Comparison of ENCODE assay signal across 32 cellular contexts in the genomic region with DNA sequence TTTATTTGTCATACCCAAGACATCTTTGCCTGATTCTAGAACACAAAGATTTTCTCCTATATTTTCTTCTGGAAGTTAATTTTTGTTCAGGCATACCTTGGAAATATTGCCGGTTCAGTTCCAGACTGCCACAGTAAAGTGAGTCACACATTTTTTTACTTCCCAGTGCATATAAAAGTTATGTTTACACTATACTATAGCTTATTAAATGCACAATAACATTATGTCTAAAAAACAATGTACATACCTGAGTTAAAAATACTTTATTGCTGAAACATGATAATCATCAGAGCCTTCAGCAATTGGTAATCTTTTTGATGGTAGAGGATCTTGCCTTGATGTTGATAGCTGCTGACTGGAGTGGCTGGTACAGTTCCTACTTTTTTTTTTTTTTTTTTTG. TPM values are rescaled to one million over a fixed set of nuclear protein-coding genes. Genes with fewer than 3 reads are reported as not detected.
DNase-seq lines count a peak whose midpoint lies in the region; ATAC-seq, FAIRE-seq and TF ChIP-seq lines count a peak whose summit lies in the region.
"Had no signal": no experiment of that assay in that cellular context is flagged by ENCODE, and none has a peak within 500 bp of the region (broad histone marks: within the 10 kb centered on the region; RNA-seq: fewer than 3 reads in every experiment).

No MANE protein-coding gene starts in this region.

- dilution Hi-C loops in keratinocyte (cut with MboI; ENCODE audit: extremely low pct_ligation_motif_present, low sequenced_read_pairs) = no loop called here

- CTCF ChIA-PET in PC-3 (lab: Charles Lee) = no interaction called here

- H3K18ac ChIP-seq in trophoblast cell (ENCODE audit: low read length) = no peak overlapping the region

- TF ChIP-seq CTCF in PC-3 (conservative IDR thresholded peaks at IDR 0.05; ENCODE audit: low read depth, low read length) = no peak
- TF ChIP-seq CTCF in bronchial epithelial cell (IDR thresholded peaks at IDR 0.05; ENCODE audit: insufficient read depth, low read length, severe bottlenecking) = no peak
- TF ChIP-seq CTCF in keratinocyte (optimal IDR thresholded peaks at IDR 0.05 in 1 of 3, IDR thresholded peaks at IDR 0.05 in 1 of 3, conservative IDR thresholded peaks at IDR 0.05 in 1 of 3; ENCODE audit: extremely low read depth in 1 of 3, insufficient read depth in 2 of 3, low read length in 3 of 3) = no peak

- H3K9me3 ChIP-seq in PC-3 (ENCODE audit: low read length) = no peaks in the 10 kb centered on the region
- H3K9me3 ChIP-seq in keratinocyte (ENCODE audit: control insufficient read depth, low read depth, low read length) = no peaks in the 10 kb centered on the region
- peaks cover 3% of the 10 kb centered on the region for H3K9me3 ChIP-seq in trophoblast cell (ENCODE audit: insufficient read depth, low read depth, low read length)
- H3K9me3 ChIP-seq: BE2C, BLaER1 had no signal

- H3K27ac ChIP-seq in PC-3 (ENCODE audit: low read length) (no peak overlapping the region), keratinocyte (ENCODE audit: control insufficient read depth, insufficient read depth, low read length) (no peak overlapping the region), trophoblast cell (ENCODE audit: low read depth, low read length) (no peak overlapping the region)
- H3K27ac ChIP-seq: BLaER1 had no signal

- no peak overlapping the region for H3K4me3 ChIP-seq in PC-3 (ENCODE audit: low read length)
- no peak overlapping the region for H3K4me3 ChIP-seq in bronchial epithelial cell (ENCODE audit: low read depth, low read length)
- H3K4me3 ChIP-seq in keratinocyte (ENCODE audit: control insufficient read depth in 2 of 3, extremely low read depth in 1 of 3, insufficient read depth in 2 of 3, low read depth in 1 of 3, low read length in 3 of 3) = no peak overlapping the region
- H3K4me3 ChIP-seq in trophoblast cell (ENCODE audit: low read depth, low read length) = no peak overlapping the region
- H3K4me3 ChIP-seq: BLaER1, GM12878 had no signal

- FAIRE-seq in bronchial epithelial cell (lab: Jason Lieb, UNC) = no peak
- FAIRE-seq in keratinocyte (lab: Jason Lieb, UNC) = peak; percentile 32
- no peak for FAIRE-seq in RCC 7860 (lab: Jason Lieb, UNC)
- FAIRE-seq: A204.1, GM12878, GM12892, GM18507 had no signal

- H3K27me3 ChIP-seq in PC-3 (ENCODE audit: low read length) (peaks cover 6% of the 10 kb centered on the region; the same call in 1 of the 2 replicates), bronchial epithelial cell (ENCODE audit: control insufficient read depth, insufficient read depth, low read length) (no peaks in the 10 kb centered on the region), keratinocyte (ENCODE audit: control insufficient read depth, extremely low read depth, insufficient read depth, low read length) (no peaks in the 10 kb centered on the region), trophoblast cell (ENCODE audit: insufficient read depth, low read length) (no peaks in the 10 kb centered on the region)
- H3K27me3 ChIP-seq: BLaER1 had no signal

- no peak overlapping the region for H4K8ac ChIP-seq in trophoblast cell (ENCODE audit: low read depth, low read length)

- H3K36me3 ChIP-seq in PC-3 (ENCODE audit: low read depth, low read length) (no peaks in the 10 kb centered on the region), bronchial epithelial cell (ENCODE audit: control insufficient read depth, insufficient read depth, low read length) (no peaks in the 10 kb centered on the region), keratinocyte (ENCODE audit: control insufficient read depth in 2 of 2, extremely low read depth in 1 of 2, insufficient read depth in 2 of 2, low read length in 2 of 2) (no peaks in the 10 kb centered on the region), trophoblast cell (ENCODE audit: control insufficient read depth in 1 of 2, insufficient read depth in 2 of 2, low read length in 2 of 2) (no peaks in the 10 kb centered on the region)
- H3K36me3 ChIP-seq: BE2C, BLaER1 had no signal

- no CpG with 5 or more reads among the region's 1 CpG for WGBS in trophoblast cell (ENCODE audit: extremely low coverage, insufficient coverage, insufficient read length)

- H2AK5ac ChIP-seq in trophoblast cell (ENCODE audit: low read length) = no peak overlapping the region

- H4K20me1 ChIP-seq in PC-3 (ENCODE audit: low read length) (no peaks in the 10 kb centered on the region), keratinocyte (ENCODE audit: control insufficient read depth, extremely low read depth, insufficient read depth, low read length) (no peaks in the 10 kb centered on the region)
- H4K20me1 ChIP-seq: BLaER1 had no signal

- H3K9me2 ChIP-seq in PC-3 (replicated peaks; ENCODE audit: low read length) = no peaks in the 10 kb centered on the region

- no peak overlapping the region for H4K12ac ChIP-seq in trophoblast cell (ENCODE audit: low read depth, low read length)

- POLR2A ChIA-PET in PC-3 (lab: Charles Lee; ENCODE audit: unreplicated experiment) = interaction anchor here (0.6 kb wide), 1 partner anchor 30 kb away, joined by 3 read pairs; no protein-coding TSS in a partner anchor

- no peak overlapping the region for H3K14ac ChIP-seq in trophoblast cell (ENCODE audit: low read length)

- H3K4me2 ChIP-seq in PC-3 (ENCODE audit: low read length) (no peak overlapping the region), keratinocyte (ENCODE audit: control insufficient read depth, extremely low read depth, insufficient read depth, low read depth, low read length) (no peak overlapping the region), trophoblast cell (ENCODE audit: low read length) (no peak overlapping the region)
- H3K4me2 ChIP-seq: BLaER1 had no signal

- no peak overlapping the region for H2BK12ac ChIP-seq in trophoblast cell (ENCODE audit: low read length)

- no peak overlapping the region for H4K91ac ChIP-seq in trophoblast cell (ENCODE audit: low read depth, low read length)

- H2AFZ ChIP-seq in PC-3 (ENCODE audit: low read length) (no peak overlapping the region), keratinocyte (ENCODE audit: control insufficient read depth, low read length) (no peak overlapping the region), trophoblast cell (ENCODE audit: insufficient read depth, low read length, poor library complexity) (no peak overlapping the region)

- H2BK120ac ChIP-seq in trophoblast cell (ENCODE audit: insufficient read depth, low read length, poor library complexity) = no peak overlapping the region

- no peak overlapping the region for H2BK5ac ChIP-seq in trophoblast cell (ENCODE audit: low read depth, low read length, poor library complexity)

- H3K9ac ChIP-seq in PC-3 (ENCODE audit: low read length) (no peak overlapping the region), keratinocyte (ENCODE audit: control insufficient read depth, extremely low read depth, insufficient read depth, low read length) (no peak overlapping the region), trophoblast cell (ENCODE audit: low read length) (no peak overlapping the region)
- H3K9ac ChIP-seq: BLaER1 had no signal

- intact Hi-C loops in PC-3 (cut with micrococcal nuclease) = no loop called here

- BruUV-seq in PC-3 (replicated peaks; lab: Mats Ljungman, UMichigan) = no TSS peak

- no peak overlapping the region for H3K4ac ChIP-seq in trophoblast cell (ENCODE audit: low read depth, low read length)

- H3K79me1 ChIP-seq in trophoblast cell (ENCODE audit: low read length) = no peaks in the 10 kb centered on the region

- DNase-seq in LoVo (ENCODE audit: low spot score) = peak; percentile 11
- DNase-seq in PC-3 = peak; percentile 55
- peak; percentile 61 for DNase-seq in bronchial epithelial cell (ENCODE audit: low read depth)
- no peak for DNase-seq in keratinocyte (ENCODE audit: low read depth, low spot score)
- no peak for DNase-seq in trophoblast cell
- DNase-seq in RCC 7860 (ENCODE audit: low spot score) = no peak
- DNase-seq in activated CD4-positive, CD25-positive, alpha-beta regulatory T cell treated with anti-CD3 and anti-CD28 coated beads, Interleukin-2, amount 50 U/mL, for 72 hours = no peak
- DNase-seq: 8988T; ACHN; BE2C; C1 segment of cervical spinal cord; CD4-positive, alpha-beta memory T cell; CD4-positive, CD25-positive, alpha-beta regulatory T cell; CD8-positive, alpha-beta memory T cell; COR-L47; DMS 273 treated with DMSO at 0.1 percent for 48 hours; DMS153; DMS53; DMS79; DND-41; EL; GDM1 had no signal

- H3K4me1 ChIP-seq in PC-3 (ENCODE audit: insufficient read depth, low read length) (peaks cover 7% of the 10 kb centered on the region; the same call in 1 of the 2 replicates), keratinocyte (ENCODE audit: control insufficient read depth, extremely low read depth, insufficient read depth, low read length) (peaks cover 43% of the 10 kb centered on the region), trophoblast cell (ENCODE audit: control insufficient read depth in 1 of 2, insufficient read depth in 2 of 2, low read length in 2 of 2) (no peaks in the 10 kb centered on the region)
- H3K4me1 ChIP-seq: BE2C had no signal

- H3K79me2 ChIP-seq in PC-3 (ENCODE audit: low read length) (no peaks in the 10 kb centered on the region), keratinocyte (ENCODE audit: control insufficient read depth, insufficient read depth, low read length) (no peaks in the 10 kb centered on the region), trophoblast cell (ENCODE audit: control insufficient read depth, insufficient read depth, low read length, poor library complexity) (no peaks in the 10 kb centered on the region)

- no peaks in the 10 kb centered on the region for H3K9me1 ChIP-seq in keratinocyte (ENCODE audit: control insufficient read depth, extremely low read depth, insufficient read depth, low read length)

- no peak overlapping the region for H3K23ac ChIP-seq in trophoblast cell (ENCODE audit: low read length)

- H3F3A ChIP-seq in PC-3 (ENCODE audit: low read length, unreplicated experiment) = no peaks in the 10 kb centered on the region

- peak; percentile 48 for ATAC-seq in PC-3
- ATAC-seq: GM12878 had no signal

RNA-seq across cellular contexts. Expression of gene SMCP, which starts 10.0 kb away (rescaled TPM):
- total RNA-seq in PC-3 (2014; rRNA removed) = not detected in 2 replicates
- not detected in 2 replicates for total RNA-seq in bronchial epithelial cell
- 0.08 to 0.53 TPM in 2 of 3 replicates, not detected in the other for polyA plus RNA-seq in keratinocyte
- polyA plus RNA-seq in keratinocyte (2011; ENCODE audit: low read depth) = not detected
- polyA plus RNA-seq in keratinocyte (2011; cell fraction: cytosol; rRNA removed) = 0.39 TPM in 1 of 2 replicates, not detected in the other
- polyA plus RNA-seq in keratinocyte (2011; cell fraction: nucleus; rRNA removed) = not detected in 2 replicates
- polyA plus RNA-seq in keratinocyte (2012; ENCODE audit: low replicate concordance) = not detected in 2 replicates
- polyA minus RNA-seq in keratinocyte = not detected in 3 replicates
- not detected for polyA minus RNA-seq in keratinocyte (2011; cell fraction: cytosol; rRNA and poly(A)+ RNA removed)
- not detected in 2 replicates for polyA minus RNA-seq in keratinocyte (2011; cell fraction: nucleus; rRNA and poly(A)+ RNA removed)
- not detected in 2 replicates for polyA plus RNA-seq in trophoblast cell (2013)
- total RNA-seq: A673; CD4-positive, alpha-beta memory T cell; CD4-positive, CD25-positive, alpha-beta regulatory T cell; CD8-positive, alpha-beta memory T cell; Daoy; G401; GM12878 had no signal
- polyA plus RNA-seq: AG04450; CD14-positive monocyte; CD4-positive, alpha-beta memory T cell; CD4-positive, CD25-positive, alpha-beta regulatory T cell; CD8-positive, alpha-beta memory T cell had no signal

RNA-seq across cellular contexts. Expression of gene IVL, which starts 20.2 kb away (rescaled TPM):
- 0.55 and 1.0 TPM in 2 replicates for total RNA-seq in PC-3 (2014; rRNA removed)
- 1.6 and 14.6 TPM in 2 replicates for total RNA-seq in bronchial epithelial cell
- polyA plus RNA-seq in keratinocyte = 61.1 to 231 TPM (median 89.2 TPM) in 3 replicates
- 859 TPM for polyA plus RNA-seq in keratinocyte (2011; ENCODE audit: low read depth)
- 80.8 and 93.6 TPM in 2 replicates for polyA plus RNA-seq in keratinocyte (2011; cell fraction: cytosol; rRNA removed)
- polyA plus RNA-seq in keratinocyte (2011; cell fraction: nucleus; rRNA removed) = 168 and 195 TPM in 2 replicates
- polyA plus RNA-seq in keratinocyte (2012; ENCODE audit: low replicate concordance) = 60.7 and 434 TPM in 2 replicates
- polyA minus RNA-seq in keratinocyte = 29.0 to 64.7 TPM (median 34.8 TPM) in 3 replicates
- 53.3 TPM for polyA minus RNA-seq in keratinocyte (2011; cell fraction: cytosol; rRNA and poly(A)+ RNA removed)
- polyA minus RNA-seq in keratinocyte (2011; cell fraction: nucleus; rRNA and poly(A)+ RNA removed) = 47.8 and 54.5 TPM in 2 replicates
- polyA plus RNA-seq in trophoblast cell (2013) = 1.3 and 1.5 TPM in 2 replicates
- total RNA-seq: A673; CD4-positive, alpha-beta memory T cell; CD4-positive, CD25-positive, alpha-beta regulatory T cell; CD8-positive, alpha-beta memory T cell; G401 had no signal
- polyA plus RNA-seq: AG04450; CD14-positive monocyte; CD4-positive, alpha-beta memory T cell; CD4-positive, CD25-positive, alpha-beta regulatory T cell; CD8-positive, alpha-beta memory T cell had no signal

RNA-seq across cellular contexts. Expression of gene LCE7A, which starts 28.3 kb away (rescaled TPM):
- total RNA-seq in PC-3 (2014; rRNA removed) (not detected in 2 replicates), bronchial epithelial cell (not detected in 2 replicates)
- polyA plus RNA-seq in keratinocyte = not detected in 3 replicates
- polyA plus RNA-seq in keratinocyte (2011; ENCODE audit: low read depth) = not detected
- not detected in 2 replicates for polyA plus RNA-seq in keratinocyte (2011; cell fraction: cytosol; rRNA removed)
- polyA plus RNA-seq in keratinocyte (2011; cell fraction: nucleus; rRNA removed) = not detected in 2 replicates
- not detected in 2 replicates for polyA plus RNA-seq in keratinocyte (2012; ENCODE audit: low replicate concordance)
- not detected in 3 replicates for polyA minus RNA-seq in keratinocyte
- not detected for polyA minus RNA-seq in keratinocyte (2011; cell fraction: cytosol; rRNA and poly(A)+ RNA removed)
- polyA minus RNA-seq in keratinocyte (2011; cell fraction: nucleus; rRNA and poly(A)+ RNA removed) = not detected in 2 replicates
- not detected in 2 replicates for polyA plus RNA-seq in trophoblast cell (2013)
- total RNA-seq: A673; CD4-positive, alpha-beta memory T cell; CD4-positive, CD25-positive, alpha-beta regulatory T cell; CD8-positive, alpha-beta memory T cell; Daoy; G401; GM12878 had no signal
- polyA plus RNA-seq: AG04450; CD14-positive monocyte; CD4-positive, alpha-beta memory T cell; CD4-positive, CD25-positive, alpha-beta regulatory T cell; CD8-positive, alpha-beta memory T cell; GM12878 had no signal

RNA-seq across cellular contexts. Expression of gene LCE6A, which starts 45.5 kb away (rescaled TPM):
- total RNA-seq in PC-3 (2014; rRNA removed) (not detected in 2 replicates), bronchial epithelial cell (not detected in 2 replicates)
- polyA plus RNA-seq in keratinocyte = 0.32 to 1.2 TPM (median 0.60 TPM) in 3 replicates
- polyA plus RNA-seq in keratinocyte (2011; ENCODE audit: low read depth) = 41.7 TPM
- 1.1 and 2.2 TPM in 2 replicates for polyA plus RNA-seq in keratinocyte (2011; cell fraction: cytosol; rRNA removed)
- polyA plus RNA-seq in keratinocyte (2011; cell fraction: nucleus; rRNA removed) = 0.71 and 2.1 TPM in 2 replicates
- polyA plus RNA-seq in keratinocyte (2012; ENCODE audit: low replicate concordance) = 1.2 and 216 TPM in 2 replicates
- polyA minus RNA-seq in keratinocyte = 2.6 TPM in 1 of 3 replicates, not detected in the others
- not detected for polyA minus RNA-seq in keratinocyte (2011; cell fraction: cytosol; rRNA and poly(A)+ RNA removed)
- 1.2 TPM in 1 of 2 replicates, not detected in the other for polyA minus RNA-seq in keratinocyte (2011; cell fraction: nucleus; rRNA and poly(A)+ RNA removed)
- not detected in 2 replicates for polyA plus RNA-seq in trophoblast cell (2013)
- total RNA-seq: A673; CD4-positive, alpha-beta memory T cell; CD4-positive, CD25-positive, alpha-beta regulatory T cell; CD8-positive, alpha-beta memory T cell; Daoy; G401 had no signal
- polyA plus RNA-seq: AG04450; CD14-positive monocyte; CD4-positive, alpha-beta memory T cell; CD4-positive, CD25-positive, alpha-beta regulatory T cell; CD8-positive, alpha-beta memory T cell; GM12878 had no signal

RNA-seq across cellular contexts. Expression of gene SPRR5, which starts 58.9 kb away (rescaled TPM):
- total RNA-seq in PC-3 (2014; rRNA removed) = not detected in 2 replicates
- not detected in 2 replicates for total RNA-seq in bronchial epithelial cell
- polyA plus RNA-seq in keratinocyte = 0.12 to 0.35 TPM (median 0.30 TPM) in 3 replicates
- polyA plus RNA-seq in keratinocyte (2011; ENCODE audit: low read depth) = 10.2 TPM
- polyA plus RNA-seq in keratinocyte (2011; cell fraction: cytosol; rRNA removed) = 0.13 TPM in 1 of 2 replicates, not detected in the other
- polyA plus RNA-seq in keratinocyte (2011; cell fraction: nucleus; rRNA removed) = 0.53 and 1.7 TPM in 2 replicates
- polyA plus RNA-seq in keratinocyte (2012; ENCODE audit: low replicate concordance) = 1.2 and 34.0 TPM in 2 replicates
- not detected in 3 replicates for polyA minus RNA-seq in keratinocyte
- polyA minus RNA-seq in keratinocyte (2011; cell fraction: cytosol; rRNA and poly(A)+ RNA removed) = not detected
- not detected in 2 replicates for polyA minus RNA-seq in keratinocyte (2011; cell fraction: nucleus; rRNA and poly(A)+ RNA removed)
- not detected in 2 replicates for polyA plus RNA-seq in trophoblast cell (2013)
- total RNA-seq: A673; CD4-positive, alpha-beta memory T cell; CD4-positive, CD25-positive, alpha-beta regulatory T cell; CD8-positive, alpha-beta memory T cell; Daoy; G401; GM12878 had no signal
- polyA plus RNA-seq: AG04450; CD14-positive monocyte; CD4-positive, alpha-beta memory T cell; CD4-positive, CD25-positive, alpha-beta regulatory T cell; CD8-positive, alpha-beta memory T cell; GM12878 had no signal

Comparison
In these comparisons a context has a peak if more than half of its experiments do, and no peak if none do; other contexts are left out.
1. DNase-seq: peak in LoVo (single experiment), PC-3 (single experiment) and bronchial epithelial cell (single experiment); none in keratinocyte (single experiment), trophoblast cell (0 of 2), RCC 7860 (single experiment) and activated CD4-positive, CD25-positive, alpha-beta regulatory T cell treated with anti-CD3 and anti-CD28 coated beads, Interleukin-2, amount 50 U/mL, for 72 hours (single experiment).